In the genomic region with DNA sequence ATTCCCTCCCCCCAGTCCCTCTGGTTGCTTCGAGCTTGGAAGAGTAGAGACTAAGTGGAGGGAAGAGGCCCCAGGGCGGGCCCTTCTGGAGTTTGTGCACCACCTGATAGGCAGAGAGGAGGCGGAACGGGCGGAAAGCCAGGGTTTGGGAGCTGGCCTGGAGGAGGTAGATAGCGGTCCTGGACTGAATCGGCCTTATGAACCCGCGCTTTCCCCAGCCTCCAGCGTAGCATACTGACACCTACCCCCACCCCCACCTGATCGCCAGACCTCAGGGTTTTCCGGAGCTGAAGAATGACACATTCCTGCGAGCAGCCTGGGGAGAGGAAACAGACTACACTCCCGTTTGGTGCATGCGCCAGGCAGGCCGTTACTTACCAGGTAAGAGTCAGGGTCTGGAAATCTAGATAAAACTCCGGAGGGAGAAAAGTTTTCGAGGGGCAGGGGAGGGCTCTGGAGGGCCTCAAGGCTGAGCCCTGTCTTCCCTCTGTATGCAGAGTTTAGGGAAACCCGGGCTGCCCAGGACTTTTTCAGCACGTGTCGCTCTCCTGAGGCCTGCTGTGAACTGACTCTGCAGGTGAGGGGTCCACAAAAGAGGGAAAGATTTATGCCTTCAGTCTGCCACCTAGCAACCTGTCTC, we compare ENCODE assay signal across 1 cellular context.
TF ChIP-seq lines count a peak whose summit lies in the region.

No MANE protein-coding gene starts in this region.

TF ChIP-seq in K562, 482 proteins besides CTCF, POLR2A, EP300 and RAD21 (continues in another document):
- TF ChIP-seq ZNF311 (CRISPR knock-in tag; IDR thresholded peaks at IDR 0.05) (no peak), CCAR2 (IDR thresholded peaks at IDR 0.05; ENCODE audit: low read depth, low read length) (peak; percentile 57; the same call in 1 of the 2 replicates), KHSRP (IDR thresholded peaks at IDR 0.05) (peak; percentile 64), LEF1 (IDR thresholded peaks at IDR 0.05) (peak; percentile 99), PTRF (tag; IDR thresholded peaks at IDR 0.05) (no peak), PYGO2 (tag; IDR thresholded peaks at IDR 0.05) (no peak; the same call in 1 of the 2 replicates), GATAD2B (IDR thresholded peaks at IDR 0.05; ENCODE audit: borderline replicate concordance) (0 out of 2 replicates have a peak, but pooled peaks have one; percentile 36), SIN3B (IDR thresholded peaks at IDR 0.05; ENCODE audit: low read depth) (no peak), CEBPG (CRISPR knock-in tag; IDR thresholded peaks at IDR 0.05) (no peak), CEBPG (tag; conservative IDR thresholded peaks at IDR 0.05 in 1 of 2, IDR thresholded peaks at IDR 0.05 in 1 of 2) (no peak), ETV6 (IDR thresholded peaks at IDR 0.05; ENCODE audit: borderline replicate concordance in 1 of 2, low read depth in 2 of 2, low read length in 1 of 2) (peak in 1 of 2 experiments; percentile 13; a peak in 1 of 4 replicates), ETV6 (CRISPR knock-in tag; IDR thresholded peaks at IDR 0.05; ENCODE audit: borderline replicate concordance) (no peak), ZNF140 (CRISPR knock-in tag; IDR thresholded peaks at IDR 0.05) (no peak), ZNF551 (CRISPR knock-in tag; IDR thresholded peaks at IDR 0.05) (no peak), NFXL1 (CRISPR knock-in tag; IDR thresholded peaks at IDR 0.05) (no peak; the same call in 1 of the 2 replicates), RFX5 (IDR thresholded peaks at IDR 0.05; ENCODE audit: low read depth, low read length) (no peak), SIRT6 (IDR thresholded peaks at IDR 0.05; ENCODE audit: low read depth, low read length) (no peak), BMI1 (IDR thresholded peaks at IDR 0.05; ENCODE audit: low read length) (no peak), SRSF3 (IDR thresholded peaks at IDR 0.05; ENCODE audit: insufficient read depth, low read length) (no peak), MAFK (IDR thresholded peaks at IDR 0.05; ENCODE audit: low read length) (no peak), RB1 (IDR thresholded peaks at IDR 0.05; ENCODE audit: low read depth) (peak; percentile 97), ZNF175 (CRISPR knock-in tag; IDR thresholded peaks at IDR 0.05; ENCODE audit: low read depth) (peak; percentile 90), LARP7 (IDR thresholded peaks at IDR 0.05) (no peak; the same call in 1 of the 2 replicates), MXI1 (IDR thresholded peaks at IDR 0.05; ENCODE audit: low read depth, low read length) (peak; percentile 80; the same call in 1 of the 2 replicates), CEBPB (tag; IDR thresholded peaks at IDR 0.05) (no peak), WHSC1 (IDR thresholded peaks at IDR 0.05; ENCODE audit: low read length) (no peak), CBX5 (IDR thresholded peaks at IDR 0.05; ENCODE audit: borderline replicate concordance, low read depth) (peak; percentile 71; the same call in 1 of the 2 replicates), RHOXF2B (CRISPR knock-in tag; conservative IDR thresholded peaks at IDR 0.05) (no peak), ZNF239 (CRISPR knock-in tag; IDR thresholded peaks at IDR 0.05) (no peak), HDAC8 (tag; IDR thresholded peaks at IDR 0.05) (0 out of 2 replicates have a peak, but pooled peaks have one; percentile 10), MAZ (CRISPR knock-in tag; conservative IDR thresholded peaks at IDR 0.05 in 1 of 2, IDR thresholded peaks at IDR 0.05 in 1 of 2) (peak; percentile 70 to 89), U2AF2 (optimal IDR thresholded peaks at IDR 0.05; ENCODE audit: low read depth, low read length) (no peak)
- TF ChIP-seq, protein P1, sequence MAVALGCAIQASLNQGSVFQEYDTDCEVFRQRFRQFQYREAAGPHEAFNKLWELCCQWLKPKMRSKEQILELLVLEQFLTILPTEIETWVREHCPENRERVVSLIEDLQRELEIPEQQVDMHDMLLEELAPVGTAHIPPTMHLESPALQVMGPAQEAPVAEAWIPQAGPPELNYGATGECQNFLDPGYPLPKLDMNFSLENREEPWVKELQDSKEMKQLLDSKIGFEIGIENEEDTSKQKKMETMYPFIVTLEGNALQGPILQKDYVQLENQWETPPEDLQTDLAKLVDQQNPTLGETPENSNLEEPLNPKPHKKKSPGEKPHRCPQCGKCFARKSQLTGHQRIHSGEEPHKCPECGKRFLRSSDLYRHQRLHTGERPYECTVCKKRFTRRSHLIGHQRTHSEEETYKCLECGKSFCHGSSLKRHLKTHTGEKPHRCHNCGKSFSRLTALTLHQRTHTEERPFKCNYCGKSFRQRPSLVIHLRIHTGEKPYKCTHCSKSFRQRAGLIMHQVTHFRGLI (CRISPR knock-in tag; IDR thresholded peaks at IDR 0.05): no peak
- TF ChIP-seq, protein P2, sequence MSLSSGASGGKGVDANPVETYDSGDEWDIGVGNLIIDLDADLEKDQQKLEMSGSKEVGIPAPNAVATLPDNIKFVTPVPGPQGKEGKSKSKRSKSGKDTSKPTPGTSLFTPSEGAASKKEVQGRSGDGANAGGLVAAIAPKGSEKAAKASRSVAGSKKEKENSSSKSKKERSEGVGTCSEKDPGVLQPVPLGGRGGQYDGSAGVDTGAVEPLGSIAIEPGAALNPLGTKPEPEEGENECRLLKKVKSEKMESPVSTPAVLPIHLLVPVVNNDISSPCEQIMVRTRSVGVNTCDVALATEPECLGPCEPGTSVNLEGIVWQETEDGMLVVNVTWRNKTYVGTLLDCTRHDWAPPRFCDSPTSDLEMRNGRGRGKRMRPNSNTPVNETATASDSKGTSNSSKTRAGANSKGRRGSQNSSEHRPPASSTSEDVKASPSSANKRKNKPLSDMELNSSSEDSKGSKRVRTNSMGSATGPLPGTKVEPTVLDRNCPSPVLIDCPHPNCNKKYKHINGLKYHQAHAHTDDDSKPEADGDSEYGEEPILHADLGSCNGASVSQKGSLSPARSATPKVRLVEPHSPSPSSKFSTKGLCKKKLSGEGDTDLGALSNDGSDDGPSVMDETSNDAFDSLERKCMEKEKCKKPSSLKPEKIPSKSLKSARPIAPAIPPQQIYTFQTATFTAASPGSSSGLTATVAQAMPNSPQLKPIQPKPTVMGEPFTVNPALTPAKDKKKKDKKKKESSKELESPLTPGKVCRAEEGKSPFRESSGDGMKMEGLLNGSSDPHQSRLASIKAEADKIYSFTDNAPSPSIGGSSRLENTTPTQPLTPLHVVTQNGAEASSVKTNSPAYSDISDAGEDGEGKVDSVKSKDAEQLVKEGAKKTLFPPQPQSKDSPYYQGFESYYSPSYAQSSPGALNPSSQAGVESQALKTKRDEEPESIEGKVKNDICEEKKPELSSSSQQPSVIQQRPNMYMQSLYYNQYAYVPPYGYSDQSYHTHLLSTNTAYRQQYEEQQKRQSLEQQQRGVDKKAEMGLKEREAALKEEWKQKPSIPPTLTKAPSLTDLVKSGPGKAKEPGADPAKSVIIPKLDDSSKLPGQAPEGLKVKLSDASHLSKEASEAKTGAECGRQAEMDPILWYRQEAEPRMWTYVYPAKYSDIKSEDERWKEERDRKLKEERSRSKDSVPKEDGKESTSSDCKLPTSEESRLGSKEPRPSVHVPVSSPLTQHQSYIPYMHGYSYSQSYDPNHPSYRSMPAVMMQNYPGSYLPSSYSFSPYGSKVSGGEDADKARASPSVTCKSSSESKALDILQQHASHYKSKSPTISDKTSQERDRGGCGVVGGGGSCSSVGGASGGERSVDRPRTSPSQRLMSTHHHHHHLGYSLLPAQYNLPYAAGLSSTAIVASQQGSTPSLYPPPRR (CRISPR knock-in tag; IDR thresholded peaks at IDR 0.05; ENCODE audit: borderline replicate concordance): no peak
- TF ChIP-seq, protein P3, sequence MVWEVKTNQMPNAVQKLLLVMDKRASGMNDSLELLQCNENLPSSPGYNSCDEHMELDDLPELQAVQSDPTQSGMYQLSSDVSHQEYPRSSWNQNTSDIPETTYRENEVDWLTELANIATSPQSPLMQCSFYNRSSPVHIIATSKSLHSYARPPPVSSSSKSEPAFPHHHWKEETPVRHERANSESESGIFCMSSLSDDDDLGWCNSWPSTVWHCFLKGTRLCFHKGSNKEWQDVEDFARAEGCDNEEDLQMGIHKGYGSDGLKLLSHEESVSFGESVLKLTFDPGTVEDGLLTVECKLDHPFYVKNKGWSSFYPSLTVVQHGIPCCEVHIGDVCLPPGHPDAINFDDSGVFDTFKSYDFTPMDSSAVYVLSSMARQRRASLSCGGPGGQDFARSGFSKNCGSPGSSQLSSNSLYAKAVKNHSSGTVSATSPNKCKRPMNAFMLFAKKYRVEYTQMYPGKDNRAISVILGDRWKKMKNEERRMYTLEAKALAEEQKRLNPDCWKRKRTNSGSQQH (CRISPR knock-in tag; IDR thresholded peaks at IDR 0.05): no peak
- TF ChIP-seq, protein P4, sequence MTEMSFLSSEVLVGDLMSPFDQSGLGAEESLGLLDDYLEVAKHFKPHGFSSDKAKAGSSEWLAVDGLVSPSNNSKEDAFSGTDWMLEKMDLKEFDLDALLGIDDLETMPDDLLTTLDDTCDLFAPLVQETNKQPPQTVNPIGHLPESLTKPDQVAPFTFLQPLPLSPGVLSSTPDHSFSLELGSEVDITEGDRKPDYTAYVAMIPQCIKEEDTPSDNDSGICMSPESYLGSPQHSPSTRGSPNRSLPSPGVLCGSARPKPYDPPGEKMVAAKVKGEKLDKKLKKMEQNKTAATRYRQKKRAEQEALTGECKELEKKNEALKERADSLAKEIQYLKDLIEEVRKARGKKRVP (CRISPR knock-in tag; IDR thresholded peaks at IDR 0.05): 0 out of 2 replicates have a peak, but pooled peaks have one; percentile 5
- TF ChIP-seq, protein P5, sequence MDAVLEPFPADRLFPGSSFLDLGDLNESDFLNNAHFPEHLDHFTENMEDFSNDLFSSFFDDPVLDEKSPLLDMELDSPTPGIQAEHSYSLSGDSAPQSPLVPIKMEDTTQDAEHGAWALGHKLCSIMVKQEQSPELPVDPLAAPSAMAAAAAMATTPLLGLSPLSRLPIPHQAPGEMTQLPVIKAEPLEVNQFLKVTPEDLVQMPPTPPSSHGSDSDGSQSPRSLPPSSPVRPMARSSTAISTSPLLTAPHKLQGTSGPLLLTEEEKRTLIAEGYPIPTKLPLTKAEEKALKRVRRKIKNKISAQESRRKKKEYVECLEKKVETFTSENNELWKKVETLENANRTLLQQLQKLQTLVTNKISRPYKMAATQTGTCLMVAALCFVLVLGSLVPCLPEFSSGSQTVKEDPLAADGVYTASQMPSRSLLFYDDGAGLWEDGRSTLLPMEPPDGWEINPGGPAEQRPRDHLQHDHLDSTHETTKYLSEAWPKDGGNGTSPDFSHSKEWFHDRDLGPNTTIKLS (IDR thresholded peaks at IDR 0.05; ENCODE audit: borderline replicate concordance, low read depth): peak; percentile 74
- TF ChIP-seq, protein P6, sequence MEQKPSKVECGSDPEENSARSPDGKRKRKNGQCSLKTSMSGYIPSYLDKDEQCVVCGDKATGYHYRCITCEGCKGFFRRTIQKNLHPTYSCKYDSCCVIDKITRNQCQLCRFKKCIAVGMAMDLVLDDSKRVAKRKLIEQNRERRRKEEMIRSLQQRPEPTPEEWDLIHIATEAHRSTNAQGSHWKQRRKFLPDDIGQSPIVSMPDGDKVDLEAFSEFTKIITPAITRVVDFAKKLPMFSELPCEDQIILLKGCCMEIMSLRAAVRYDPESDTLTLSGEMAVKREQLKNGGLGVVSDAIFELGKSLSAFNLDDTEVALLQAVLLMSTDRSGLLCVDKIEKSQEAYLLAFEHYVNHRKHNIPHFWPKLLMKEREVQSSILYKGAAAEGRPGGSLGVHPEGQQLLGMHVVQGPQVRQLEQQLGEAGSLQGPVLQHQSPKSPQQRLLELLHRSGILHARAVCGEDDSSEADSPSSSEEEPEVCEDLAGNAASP (IDR thresholded peaks at IDR 0.05): no peak
- TF ChIP-seq, protein P7, sequence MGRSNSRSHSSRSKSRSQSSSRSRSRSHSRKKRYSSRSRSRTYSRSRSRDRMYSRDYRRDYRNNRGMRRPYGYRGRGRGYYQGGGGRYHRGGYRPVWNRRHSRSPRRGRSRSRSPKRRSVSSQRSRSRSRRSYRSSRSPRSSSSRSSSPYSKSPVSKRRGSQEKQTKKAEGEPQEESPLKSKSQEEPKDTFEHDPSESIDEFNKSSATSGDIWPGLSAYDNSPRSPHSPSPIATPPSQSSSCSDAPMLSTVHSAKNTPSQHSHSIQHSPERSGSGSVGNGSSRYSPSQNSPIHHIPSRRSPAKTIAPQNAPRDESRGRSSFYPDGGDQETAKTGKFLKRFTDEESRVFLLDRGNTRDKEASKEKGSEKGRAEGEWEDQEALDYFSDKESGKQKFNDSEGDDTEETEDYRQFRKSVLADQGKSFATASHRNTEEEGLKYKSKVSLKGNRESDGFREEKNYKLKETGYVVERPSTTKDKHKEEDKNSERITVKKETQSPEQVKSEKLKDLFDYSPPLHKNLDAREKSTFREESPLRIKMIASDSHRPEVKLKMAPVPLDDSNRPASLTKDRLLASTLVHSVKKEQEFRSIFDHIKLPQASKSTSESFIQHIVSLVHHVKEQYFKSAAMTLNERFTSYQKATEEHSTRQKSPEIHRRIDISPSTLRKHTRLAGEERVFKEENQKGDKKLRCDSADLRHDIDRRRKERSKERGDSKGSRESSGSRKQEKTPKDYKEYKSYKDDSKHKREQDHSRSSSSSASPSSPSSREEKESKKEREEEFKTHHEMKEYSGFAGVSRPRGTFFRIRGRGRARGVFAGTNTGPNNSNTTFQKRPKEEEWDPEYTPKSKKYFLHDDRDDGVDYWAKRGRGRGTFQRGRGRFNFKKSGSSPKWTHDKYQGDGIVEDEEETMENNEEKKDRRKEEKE (IDR thresholded peaks at IDR 0.05; ENCODE audit: borderline replicate concordance in 1 of 2, control insufficient read depth in 1 of 2, low read depth in 2 of 2, low read length in 1 of 2): peak in 1 of 2 experiments; percentile 68; a peak in 1 of 4 replicates
- TF ChIP-seq, protein P8, sequence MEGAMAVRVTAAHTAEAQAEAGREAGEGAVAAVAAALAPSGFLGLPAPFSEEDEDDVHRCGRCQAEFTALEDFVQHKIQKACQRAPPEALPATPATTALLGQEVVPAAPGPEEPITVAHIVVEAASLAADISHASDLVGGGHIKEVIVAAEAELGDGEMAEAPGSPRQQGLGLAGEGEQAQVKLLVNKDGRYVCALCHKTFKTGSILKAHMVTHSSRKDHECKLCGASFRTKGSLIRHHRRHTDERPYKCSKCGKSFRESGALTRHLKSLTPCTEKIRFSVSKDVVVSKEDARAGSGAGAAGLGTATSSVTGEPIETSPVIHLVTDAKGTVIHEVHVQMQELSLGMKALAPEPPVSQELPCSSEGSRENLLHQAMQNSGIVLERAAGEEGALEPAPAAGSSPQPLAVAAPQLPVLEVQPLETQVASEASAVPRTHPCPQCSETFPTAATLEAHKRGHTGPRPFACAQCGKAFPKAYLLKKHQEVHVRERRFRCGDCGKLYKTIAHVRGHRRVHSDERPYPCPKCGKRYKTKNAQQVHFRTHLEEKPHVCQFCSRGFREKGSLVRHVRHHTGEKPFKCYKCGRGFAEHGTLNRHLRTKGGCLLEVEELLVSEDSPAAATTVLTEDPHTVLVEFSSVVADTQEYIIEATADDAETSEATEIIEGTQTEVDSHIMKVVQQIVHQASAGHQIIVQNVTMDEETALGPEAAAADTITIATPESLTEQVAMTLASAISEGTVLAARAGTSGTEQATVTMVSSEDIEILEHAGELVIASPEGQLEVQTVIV (CRISPR knock-in tag; IDR thresholded peaks at IDR 0.05; ENCODE audit: borderline replicate concordance): no peak
